1 cellular context compared by ENCODE assay signal in genomic region chr5:124747770-124748686, GRCh38.
TF ChIP-seq lines count a peak whose summit lies in the region.

No MANE protein-coding gene starts in this region.

TF ChIP-seq in HEK293, 187 proteins besides CTCF, POLR2A, EP300 and RAD21 (continued from another document and continues in another):
- TF ChIP-seq BCL6B (tag by site-specific recombination; IDR thresholded peaks at IDR 0.05) (no peak), PATZ1 (tag by site-specific recombination; IDR thresholded peaks at IDR 0.05) (peak; percentile 79), ZNF112 (tag by site-specific recombination; IDR thresholded peaks at IDR 0.05) (no peak), ZNF223 (tag by site-specific recombination; IDR thresholded peaks at IDR 0.05) (no peak), ZNF654 (tag by site-specific recombination; IDR thresholded peaks at IDR 0.05; ENCODE audit: low read depth) (no peak), PRDM1 (tag by site-specific recombination; IDR thresholded peaks at IDR 0.05) (no peak), ZNF391 (tag by site-specific recombination; IDR thresholded peaks at IDR 0.05; ENCODE audit: borderline replicate concordance, low read depth) (no peak), ZNF580 (tag by site-specific recombination; IDR thresholded peaks at IDR 0.05) (no peak), MYNN (tag by site-specific recombination; IDR thresholded peaks at IDR 0.05; ENCODE audit: borderline replicate concordance) (peak; percentile 86), YY2 (tag by site-specific recombination; IDR thresholded peaks at IDR 0.05) (no peak), ZNF623 (tag by site-specific recombination; IDR thresholded peaks at IDR 0.05) (no peak), ZNF776 (tag by site-specific recombination; IDR thresholded peaks at IDR 0.05; ENCODE audit: borderline replicate concordance) (no peak), ZNF24 (tag by site-specific recombination; IDR thresholded peaks at IDR 0.05) (no peak), ZNF548 (tag by site-specific recombination; IDR thresholded peaks at IDR 0.05) (no peak), KLF1 (tag by site-specific recombination; IDR thresholded peaks at IDR 0.05) (no peak), ZFP41 (tag by site-specific recombination; IDR thresholded peaks at IDR 0.05; ENCODE audit: borderline replicate concordance) (no peak), MZF1 (tag by site-specific recombination; IDR thresholded peaks at IDR 0.05; ENCODE audit: borderline replicate concordance) (no peak), OVOL3 (tag by site-specific recombination; IDR thresholded peaks at IDR 0.05) (no peak), PBX3 (CRISPR knock-in tag; IDR thresholded peaks at IDR 0.05) (no peak), ZNF140 (tag by site-specific recombination; IDR thresholded peaks at IDR 0.05) (no peak), ZEB2 (tag by site-specific recombination; IDR thresholded peaks at IDR 0.05) (no peak), ZNF416 (tag by site-specific recombination; IDR thresholded peaks at IDR 0.05) (no peak), ZNF146 (tag by site-specific recombination; IDR thresholded peaks at IDR 0.05) (no peak), KLF16 (tag by site-specific recombination; IDR thresholded peaks at IDR 0.05) (no peak), ZBTB26 (tag by site-specific recombination; optimal IDR thresholded peaks at IDR 0.05) (peak; percentile 3), GFI1B (tag by site-specific recombination; IDR thresholded peaks at IDR 0.05) (no peak), REST (tag by site-specific recombination; IDR thresholded peaks at IDR 0.05) (no peak), ZNF792 (tag by site-specific recombination; IDR thresholded peaks at IDR 0.05) (no peak), ZNF610 (tag by site-specific recombination; IDR thresholded peaks at IDR 0.05; ENCODE audit: borderline replicate concordance) (0 out of 2 replicates have a peak, but pooled peaks have one; percentile 4), ZNF560 (tag by site-specific recombination; IDR thresholded peaks at IDR 0.05; ENCODE audit: borderline replicate concordance) (no peak), ZNF121 (tag by site-specific recombination; IDR thresholded peaks at IDR 0.05) (no peak), ZSCAN18 (tag by site-specific recombination; IDR thresholded peaks at IDR 0.05) (no peak), ZNF488 (tag by site-specific recombination; IDR thresholded peaks at IDR 0.05) (no peak), ZNF155 (tag by site-specific recombination; IDR thresholded peaks at IDR 0.05) (no peak), ZNF214 (tag by site-specific recombination; IDR thresholded peaks at IDR 0.05; ENCODE audit: borderline replicate concordance) (no peak), IKZF3 (tag by site-specific recombination; IDR thresholded peaks at IDR 0.05) (no peak; the same call in 1 of the 2 replicates), ZNF621 (tag by site-specific recombination; IDR thresholded peaks at IDR 0.05) (no peak), ZFP37 (tag by site-specific recombination; IDR thresholded peaks at IDR 0.05) (no peak), ZNF433 (tag by site-specific recombination; IDR thresholded peaks at IDR 0.05; ENCODE audit: low read depth) (no peak), ZXDB (tag by site-specific recombination; IDR thresholded peaks at IDR 0.05) (no peak), ZNF585B (tag by site-specific recombination; IDR thresholded peaks at IDR 0.05) (no peak), GLI2 (tag by site-specific recombination; IDR thresholded peaks at IDR 0.05; ENCODE audit: borderline replicate concordance, low read depth) (no peak), ZBTB48 (tag by site-specific recombination; IDR thresholded peaks at IDR 0.05) (peak; percentile 34; the same call in 1 of the 2 replicates), KLF10 (tag by site-specific recombination; IDR thresholded peaks at IDR 0.05) (no peak; the same call in 1 of the 2 replicates), HOXD13 (CRISPR knock-in tag; IDR thresholded peaks at IDR 0.05; ENCODE audit: borderline replicate concordance) (no peak), ZNF704 (tag by site-specific recombination; IDR thresholded peaks at IDR 0.05) (no peak), RBAK (tag by site-specific recombination; IDR thresholded peaks at IDR 0.05) (no peak), ZNF501 (tag by site-specific recombination; IDR thresholded peaks at IDR 0.05) (no peak), TSHZ1 (tag by site-specific recombination; IDR thresholded peaks at IDR 0.05; ENCODE audit: borderline replicate concordance) (no peak), ZNF510 (tag by site-specific recombination; IDR thresholded peaks at IDR 0.05; ENCODE audit: insufficient replicate concordance) (no peak)
